In genomic region chr1:233790662-233791371, GRCh38 we compare ENCODE assay signal across 8 cellular contexts.
A peak's percentile ranks its signal among the peaks of the same experiment; 100 is the strongest.
DNase-seq lines count a peak whose midpoint lies in the region; ATAC-seq and TF ChIP-seq lines count a peak whose summit lies in the region.

No MANE protein-coding gene starts in this region.

- H3K36me3 Mint-ChIP-seq in T-helper 2 cell treated with Interferon-gamma antibody and Interleukin-4, amounts not matched to agents 5 μg/mL and 100 μg/mL, for 36 hours (ENCODE audit: low read depth) = no peaks in the 10 kb centered on the region

- no peak overlapping the region for H3K4me3 ChIP-seq in colonic mucosa
- H3K4me3 ChIP-seq in left lung = no peak overlapping the region

- no peaks in the 10 kb centered on the region for H3K36me3 ChIP-seq in colonic mucosa
- H3K36me3 ChIP-seq in left lung = no peaks in the 10 kb centered on the region

- H3K9ac ChIP-seq in colonic mucosa (ENCODE audit: low read depth in 2 of 2, low read length in 2 of 2) = no peak overlapping the region

- H3K27ac ChIP-seq in colonic mucosa (no peak overlapping the region), left lung (no peak overlapping the region)

- DNase-seq in AG09319 (ENCODE audit: extremely low read depth, low read depth) (peak; percentile 24), NCI-H1694 (lab: John Stamatoyannopoulos, UW) (peak; percentile 72), colonic mucosa (peak; percentile 21), left lung (no peak)
- peak; percentile 17 for DNase-seq in T-helper 2 cell treated with Interferon-gamma antibody and Interleukin-4, amounts not matched to agents 5 μg/mL and 100 μg/mL, for 36 hours (ENCODE audit: low spot score)
- peak; percentile 31 for DNase-seq in stimulated activated CD8-positive, alpha-beta memory T cell treated with anti-CD3 and anti-CD28 coated beads, Interleukin-4, amount 100 ng/mL, for 48 hours

- no peaks in the 10 kb centered on the region for H3K9me3 Mint-ChIP-seq in T-helper 2 cell treated with Interferon-gamma antibody and Interleukin-4, amounts not matched to agents 5 μg/mL and 100 μg/mL, for 36 hours

- no peak overlapping the region for H3K4me3 Mint-ChIP-seq in T-helper 2 cell treated with Interferon-gamma antibody and Interleukin-4, amounts not matched to agents 5 μg/mL and 100 μg/mL, for 36 hours

- intact Hi-C loops in colonic mucosa (cut with DNase I) (loop anchor here (2.0 to 10.0 kb wide), 2 partner anchors 276 to 350 kb away; no protein-coding TSS in a partner anchor), left lung (cut with DNase I) (loop anchor here in 1 of 2 donors (5.0 kb wide), 1 partner anchor 349 kb away; no protein-coding TSS in a partner anchor)

- ATAC-seq in GM18499 (IDR thresholded peaks at IDR 0.05; ENCODE audit: insufficient read depth, unreplicated experiment) = peak; percentile 75
- ATAC-seq in HG02885 (IDR thresholded peaks at IDR 0.05; ENCODE audit: poor library complexity, unreplicated experiment) = peak; percentile 84
- peak; percentile 96 for ATAC-seq in left lung

- H3K27me3 ChIP-seq in colonic mucosa (no peaks in the 10 kb centered on the region), left lung (no peaks in the 10 kb centered on the region)

- H3K27me3 Mint-ChIP-seq in T-helper 2 cell treated with Interferon-gamma antibody and Interleukin-4, amounts not matched to agents 5 μg/mL and 100 μg/mL, for 36 hours (ENCODE audit: low read depth) = peaks cover 10% of the 10 kb centered on the region

- H3K4me1 ChIP-seq in colonic mucosa (no peaks in the 10 kb centered on the region), left lung (no peaks in the 10 kb centered on the region)

- TF ChIP-seq CTCF in AG09319 (IDR thresholded peaks at IDR 0.05; ENCODE audit: low read depth, low read length) (peak; percentile 96), colonic mucosa (IDR thresholded peaks at IDR 0.05) (peak; percentile 79), left lung (IDR thresholded peaks at IDR 0.05) (peak; percentile 70 to 86)

- no peaks in the 10 kb centered on the region for H3K4me1 Mint-ChIP-seq in T-helper 2 cell treated with Interferon-gamma antibody and Interleukin-4, amounts not matched to agents 5 μg/mL and 100 μg/mL, for 36 hours (ENCODE audit: low read depth)

- H3K27ac Mint-ChIP-seq in T-helper 2 cell treated with Interferon-gamma antibody and Interleukin-4, amounts not matched to agents 5 μg/mL and 100 μg/mL, for 36 hours = no peak overlapping the region

- H3K9me3 ChIP-seq in colonic mucosa (no peaks in the 10 kb centered on the region), left lung (peaks cover 0 to 2% of the 10 kb centered on the region in 2 donors)

Comparison
In these comparisons a context has a peak if more than half of its experiments do, and no peak if none do; other contexts are left out.
1. DNase-seq: peak in AG09319 (single experiment), NCI-H1694 (single experiment), T-helper 2 cell treated with Interferon-gamma antibody and Interleukin-4, amounts not matched to agents 5 μg/mL and 100 μg/mL, for 36 hours (single experiment), colonic mucosa (single experiment) and stimulated activated CD8-positive, alpha-beta memory T cell treated with anti-CD3 and anti-CD28 coated beads, Interleukin-4, amount 100 ng/mL, for 48 hours (single experiment); none in left lung (0 of 2).
2. Peak in every context shown above with its lines, with median percentiles within 50 percentile points of each other: CTCF ChIP-seq and ATAC-seq.